ENCODE assay signal across 1 cellular context in the genomic region with DNA sequence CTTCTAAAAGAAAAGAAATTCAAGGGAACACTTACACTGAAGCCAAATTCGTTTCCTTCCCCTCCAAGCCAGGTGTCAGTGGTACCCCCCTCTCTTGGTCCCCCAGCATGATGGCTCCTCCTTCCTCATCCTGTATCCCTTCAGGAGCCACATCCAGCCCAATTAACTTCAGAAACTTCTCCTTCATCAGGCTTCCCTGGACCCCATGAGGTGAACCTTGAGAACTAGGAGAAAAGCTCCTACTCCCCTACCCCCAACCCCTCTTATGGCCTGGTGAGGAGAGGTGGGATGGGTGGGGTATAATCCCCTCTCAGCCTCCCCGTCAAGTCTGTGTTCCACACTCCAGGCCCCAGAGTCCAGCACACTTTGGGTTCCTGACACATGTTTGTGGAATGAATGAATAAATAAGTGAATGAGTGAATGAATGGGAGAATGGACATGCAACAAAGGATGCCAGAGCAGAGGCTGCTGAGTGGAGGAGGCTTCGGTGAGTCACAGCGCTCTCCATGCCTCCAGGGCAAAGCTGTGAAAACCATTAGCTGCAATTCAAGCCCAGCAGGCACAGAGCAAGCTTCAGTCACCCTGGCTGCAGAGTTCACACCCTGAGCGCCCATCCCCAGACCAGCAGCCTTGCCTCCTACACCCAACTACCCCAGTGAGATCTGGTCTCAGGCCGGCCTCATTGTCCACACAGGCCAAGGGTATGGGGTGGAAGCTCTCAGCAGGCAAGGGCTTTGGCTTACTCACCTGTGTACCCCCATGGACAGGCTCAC.
TF ChIP-seq lines count a peak whose summit lies in the region.

No MANE protein-coding gene starts in this region.

TF ChIP-seq in HCT116, 20 proteins besides CTCF, POLR2A, EP300 and RAD21 (continued from another document):
- TF ChIP-seq, protein P1, sequence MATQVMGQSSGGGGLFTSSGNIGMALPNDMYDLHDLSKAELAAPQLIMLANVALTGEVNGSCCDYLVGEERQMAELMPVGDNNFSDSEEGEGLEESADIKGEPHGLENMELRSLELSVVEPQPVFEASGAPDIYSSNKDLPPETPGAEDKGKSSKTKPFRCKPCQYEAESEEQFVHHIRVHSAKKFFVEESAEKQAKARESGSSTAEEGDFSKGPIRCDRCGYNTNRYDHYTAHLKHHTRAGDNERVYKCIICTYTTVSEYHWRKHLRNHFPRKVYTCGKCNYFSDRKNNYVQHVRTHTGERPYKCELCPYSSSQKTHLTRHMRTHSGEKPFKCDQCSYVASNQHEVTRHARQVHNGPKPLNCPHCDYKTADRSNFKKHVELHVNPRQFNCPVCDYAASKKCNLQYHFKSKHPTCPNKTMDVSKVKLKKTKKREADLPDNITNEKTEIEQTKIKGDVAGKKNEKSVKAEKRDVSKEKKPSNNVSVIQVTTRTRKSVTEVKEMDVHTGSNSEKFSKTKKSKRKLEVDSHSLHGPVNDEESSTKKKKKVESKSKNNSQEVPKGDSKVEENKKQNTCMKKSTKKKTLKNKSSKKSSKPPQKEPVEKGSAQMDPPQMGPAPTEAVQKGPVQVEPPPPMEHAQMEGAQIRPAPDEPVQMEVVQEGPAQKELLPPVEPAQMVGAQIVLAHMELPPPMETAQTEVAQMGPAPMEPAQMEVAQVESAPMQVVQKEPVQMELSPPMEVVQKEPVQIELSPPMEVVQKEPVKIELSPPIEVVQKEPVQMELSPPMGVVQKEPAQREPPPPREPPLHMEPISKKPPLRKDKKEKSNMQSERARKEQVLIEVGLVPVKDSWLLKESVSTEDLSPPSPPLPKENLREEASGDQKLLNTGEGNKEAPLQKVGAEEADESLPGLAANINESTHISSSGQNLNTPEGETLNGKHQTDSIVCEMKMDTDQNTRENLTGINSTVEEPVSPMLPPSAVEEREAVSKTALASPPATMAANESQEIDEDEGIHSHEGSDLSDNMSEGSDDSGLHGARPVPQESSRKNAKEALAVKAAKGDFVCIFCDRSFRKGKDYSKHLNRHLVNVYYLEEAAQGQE (IDR thresholded peaks at IDR 0.05; ENCODE audit: low read depth) = no peak
- TF ChIP-seq EZH2 (IDR thresholded peaks at IDR 0.05) (no peak), SP1 (IDR thresholded peaks at IDR 0.05; ENCODE audit: low read depth) (no peak), ZFX (IDR thresholded peaks at IDR 0.05) (no peak)
